ENCODE assay signal across 8 cellular contexts in the genomic region with DNA sequence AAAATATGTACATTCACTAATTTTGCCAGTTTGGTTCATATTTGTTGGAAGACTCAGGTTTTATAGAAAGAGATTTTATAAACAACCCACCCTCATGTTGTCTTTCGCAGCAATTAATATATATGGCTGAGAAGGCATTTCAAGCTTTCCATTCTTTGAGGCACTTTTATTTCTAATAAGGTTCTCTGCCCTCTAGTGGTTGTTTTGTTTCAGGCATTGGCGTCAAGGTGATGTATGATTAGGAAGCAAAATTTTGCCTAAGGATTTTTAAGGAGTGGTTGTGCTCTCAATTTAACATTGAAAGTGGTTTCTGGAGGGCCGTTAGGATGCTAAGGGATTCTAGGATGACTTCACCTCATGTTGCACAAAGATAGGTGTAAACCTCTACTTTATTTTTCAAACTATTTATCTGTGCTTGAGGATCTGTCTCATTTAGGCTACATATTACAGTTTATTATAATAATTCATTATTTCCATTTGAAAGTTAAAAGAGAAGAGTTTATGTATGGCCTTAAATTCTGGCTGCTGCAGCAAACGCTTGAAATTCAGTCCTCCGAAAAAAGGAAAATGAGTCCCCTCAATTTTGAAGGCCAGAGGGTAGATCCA.
DNase-seq lines count a peak whose midpoint lies in the region; ATAC-seq, FAIRE-seq and TF ChIP-seq lines count a peak whose summit lies in the region.

No MANE protein-coding gene starts in this region.

- FAIRE-seq in urothelium cell line (lab: Jason Lieb, UNC): no peak

- TF ChIP-seq CTCF in VCaP (conservative IDR thresholded peaks at IDR 0.05): peak; percentile 90

- peak; percentile 18 for DNase-seq in AG20443 (ENCODE audit: low spot score)
- DNase-seq in NCI-H1417 (lab: John Stamatoyannopoulos, UW): peak; percentile 34 to 85 (median 79)
- peak; percentile 24 for DNase-seq in iPS-NIHi11 (ENCODE audit: low spot score)
- DNase-seq in urothelium cell line (ENCODE audit: low spot score): peak; percentile 8
- no peak for DNase-seq in T-helper 9 cell

- no peak overlapping the region for H3K27ac ChIP-seq in VCaP

- peak; percentile 54 for ATAC-seq in GM18909 (IDR thresholded peaks at IDR 0.05; ENCODE audit: poor library complexity, unreplicated experiment)
- no peak for ATAC-seq in HG03520 (IDR thresholded peaks at IDR 0.05; ENCODE audit: unreplicated experiment)
